ENCODE assay signal across 9 cellular contexts in the genomic region with DNA sequence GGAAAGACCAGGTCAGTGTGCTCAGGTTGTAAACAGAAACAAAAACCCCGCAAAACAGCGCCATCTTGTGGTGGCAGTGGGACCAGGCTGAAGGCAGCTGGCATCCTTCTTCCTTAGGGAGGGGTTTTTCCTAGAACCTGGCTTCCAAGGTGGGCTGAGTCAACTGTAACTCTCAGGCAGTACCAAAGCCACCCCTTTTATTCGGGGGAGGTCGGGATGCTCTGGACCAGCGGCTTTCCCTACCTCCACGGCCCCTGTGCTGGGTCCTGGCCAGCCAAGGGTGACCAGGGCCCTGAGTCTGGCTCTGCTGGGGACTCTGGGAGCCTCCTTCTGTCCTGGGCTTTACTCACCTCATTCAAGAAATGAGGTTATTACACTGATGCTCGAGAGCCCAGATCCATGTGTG.
DNase-seq lines count a peak whose midpoint lies in the region; ATAC-seq and TF ChIP-seq lines count a peak whose summit lies in the region.
"Had no signal": no experiment of that assay in that cellular context is flagged by ENCODE, and none has a peak within 500 bp of the region (broad histone marks: within the 10 kb centered on the region; RNA-seq: fewer than 3 reads in every experiment).

No MANE protein-coding gene starts in this region.

- intact Hi-C loops in natural killer cell (cut with micrococcal nuclease) = no loop called here

- H3K4me3 Mint-ChIP-seq in natural killer cell = no peak overlapping the region
- H3K4me3 Mint-ChIP-seq in stimulated activated naive CD8-positive, alpha-beta T cell treated with anti-CD3 and anti-CD28 coated beads, Interleukin-15, amount 100 ng/mL, for 72 hours = no peak overlapping the region
- H3K4me3 Mint-ChIP-seq: IgD-negative memory B cell had no signal

- H3K4me1 Mint-ChIP-seq in natural killer cell = peaks cover 0 to 8% of the 10 kb centered on the region in 2 donors
- H3K4me1 Mint-ChIP-seq in stimulated activated naive CD8-positive, alpha-beta T cell treated with anti-CD3 and anti-CD28 coated beads, Interleukin-15, amount 100 ng/mL, for 72 hours = peaks cover 4% of the 10 kb centered on the region

- H3K27ac Mint-ChIP-seq in natural killer cell = no peak overlapping the region
- H3K27ac Mint-ChIP-seq in stimulated activated naive CD8-positive, alpha-beta T cell treated with anti-CD3 and anti-CD28 coated beads, Interleukin-15, amount 100 ng/mL, for 72 hours = no peak overlapping the region
- H3K27ac Mint-ChIP-seq: IgD-negative memory B cell had no signal

- no peaks in the 10 kb centered on the region for H3K4me1 ChIP-seq in HEK293 (ENCODE audit: control insufficient read depth, insufficient read depth, low read length)

- TF ChIP-seq POLR2A in erythroblast (IDR thresholded peaks at IDR 0.05; ENCODE audit: low read length) = no peak

- no peaks in the 10 kb centered on the region for H3K9me3 ChIP-seq in HEK293 (ENCODE audit: control insufficient read depth, insufficient read depth, low read depth, low read length)

- no peaks in the 10 kb centered on the region for H3K9me3 Mint-ChIP-seq in natural killer cell
- no peaks in the 10 kb centered on the region for H3K9me3 Mint-ChIP-seq in stimulated activated naive CD8-positive, alpha-beta T cell treated with anti-CD3 and anti-CD28 coated beads, Interleukin-15, amount 100 ng/mL, for 72 hours
- H3K9me3 Mint-ChIP-seq: IgD-negative memory B cell had no signal

- no peak overlapping the region for H3K27ac ChIP-seq in HEK293 (ENCODE audit: extremely low read depth, low read depth, low read length)

- ATAC-seq in natural killer cell (peak; percentile 33 to 71 (median 34)), GM19351 (IDR thresholded peaks at IDR 0.05; ENCODE audit: unreplicated experiment) (no peak)
- ATAC-seq in stimulated activated naive CD8-positive, alpha-beta T cell treated with anti-CD3 and anti-CD28 coated beads, Interleukin-15, amount 100 ng/mL, for 72 hours = peak; percentile 74

- H3K36me3 Mint-ChIP-seq in natural killer cell = no peaks in the 10 kb centered on the region
- H3K36me3 Mint-ChIP-seq: IgD-negative memory B cell had no signal

- POLR2A ChIA-PET in HEK293 (lab: Yijun Ruan, JAX) = no interaction called here

- no peak overlapping the region for H3K4me3 ChIP-seq in HEK293 (ENCODE audit: low read depth, low read length)

- H3K27me3 Mint-ChIP-seq in natural killer cell (ENCODE audit: low read depth in 2 of 2) = peaks cover 6 to 11% of the 10 kb centered on the region in 2 donors
- H3K27me3 Mint-ChIP-seq in stimulated activated naive CD8-positive, alpha-beta T cell treated with anti-CD3 and anti-CD28 coated beads, Interleukin-15, amount 100 ng/mL, for 72 hours = peaks cover 50% of the 10 kb centered on the region

- H3K36me3 ChIP-seq in HEK293 (ENCODE audit: control insufficient read depth in 2 of 2, insufficient read depth in 1 of 2, low read length in 2 of 2) = no peaks in the 10 kb centered on the region

- DNase-seq in C1 segment of cervical spinal cord (lab: John Stamatoyannopoulos, UW) (peak in 9 of 14 donors; percentile 2 to 50 (median 13)), NOMO-1 treated with DMSO at 0.1 percent for 48 hours (lab: John Stamatoyannopoulos, UW; ENCODE audit: unreplicated experiment) (peak; percentile 31), erythroblast (lab: John Stamatoyannopoulos, UW) (peak; percentile 62 to 80), natural killer cell (peak; percentile 50)
- peak; percentile 64 for DNase-seq in activated CD8-positive, alpha-beta memory T cell treated with anti-CD3 and anti-CD28 coated beads, Interleukin-2, amount 50 U/mL, for 4 hours
- peak; percentile 51 to 54 for DNase-seq in stimulated activated naive CD8-positive, alpha-beta T cell treated with anti-CD3 and anti-CD28 coated beads, Interleukin-15, amount 100 ng/mL, for 72 hours

- TF ChIP-seq CTCF in HEK293 (tag by site-specific recombination; IDR thresholded peaks at IDR 0.05) (no peak; the same call in 1 of the 2 replicates), natural killer cell (IDR thresholded peaks at IDR 0.05) (peak; percentile 85)

- CTCF ChIA-PET in HEK293 (lab: Yijun Ruan, JAX) = interaction anchor here (0.5 to 3.9 kb wide), 21 partner anchors 13 to 902 kb away, joined by 3 to 20 read pairs (median 4); no protein-coding TSS in a partner anchor

TF ChIP-seq in HEK293, 187 proteins besides CTCF, POLR2A, EP300 and RAD21:
- TF ChIP-seq ZNF221 (tag by site-specific recombination; IDR thresholded peaks at IDR 0.05; ENCODE audit: borderline replicate concordance) (no peak), KLF16 (tag by site-specific recombination; IDR thresholded peaks at IDR 0.05) (no peak), ZBTB17 (tag by site-specific recombination; IDR thresholded peaks at IDR 0.05) (peak; percentile 62), ZBTB20 (tag by site-specific recombination; IDR thresholded peaks at IDR 0.05) (no peak), ZEB2 (tag by site-specific recombination; IDR thresholded peaks at IDR 0.05) (peak; percentile 50; the same call in 1 of the 2 replicates), ZNF335 (tag by site-specific recombination; conservative IDR thresholded peaks at IDR 0.05) (peak; percentile 72), ZNF555 (tag by site-specific recombination; conservative IDR thresholded peaks at IDR 0.05) (no peak), ZFP3 (tag by site-specific recombination; IDR thresholded peaks at IDR 0.05; ENCODE audit: low read depth) (no peak), ZNF654 (tag by site-specific recombination; IDR thresholded peaks at IDR 0.05; ENCODE audit: low read depth) (peak; percentile 65), ZNF311 (tag by site-specific recombination; IDR thresholded peaks at IDR 0.05; ENCODE audit: borderline replicate concordance) (no peak), KLF7 (tag by site-specific recombination; IDR thresholded peaks at IDR 0.05; ENCODE audit: borderline replicate concordance) (no peak), ZNF777 (tag by site-specific recombination; IDR thresholded peaks at IDR 0.05; ENCODE audit: borderline replicate concordance) (no peak), ZNF558 (tag by site-specific recombination; IDR thresholded peaks at IDR 0.05) (no peak), ZBTB7A (tag by site-specific recombination; IDR thresholded peaks at IDR 0.05; ENCODE audit: low read depth) (no peak), SP7 (tag by site-specific recombination; IDR thresholded peaks at IDR 0.05) (no peak), ZNF2 (tag by site-specific recombination; IDR thresholded peaks at IDR 0.05) (0 out of 2 replicates have a peak, but pooled peaks have one; percentile 22), KLF1 (tag by site-specific recombination; IDR thresholded peaks at IDR 0.05) (no peak)
- TF ChIP-seq, protein P1, sequence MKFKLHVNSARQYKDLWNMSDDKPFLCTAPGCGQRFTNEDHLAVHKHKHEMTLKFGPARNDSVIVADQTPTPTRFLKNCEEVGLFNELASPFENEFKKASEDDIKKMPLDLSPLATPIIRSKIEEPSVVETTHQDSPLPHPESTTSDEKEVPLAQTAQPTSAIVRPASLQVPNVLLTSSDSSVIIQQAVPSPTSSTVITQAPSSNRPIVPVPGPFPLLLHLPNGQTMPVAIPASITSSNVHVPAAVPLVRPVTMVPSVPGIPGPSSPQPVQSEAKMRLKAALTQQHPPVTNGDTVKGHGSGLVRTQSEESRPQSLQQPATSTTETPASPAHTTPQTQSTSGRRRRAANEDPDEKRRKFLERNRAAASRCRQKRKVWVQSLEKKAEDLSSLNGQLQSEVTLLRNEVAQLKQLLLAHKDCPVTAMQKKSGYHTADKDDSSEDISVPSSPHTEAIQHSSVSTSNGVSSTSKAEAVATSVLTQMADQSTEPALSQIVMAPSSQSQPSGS (tag by site-specific recombination; IDR thresholded peaks at IDR 0.05; ENCODE audit: low read depth) = no peak
- TF ChIP-seq, protein P2, sequence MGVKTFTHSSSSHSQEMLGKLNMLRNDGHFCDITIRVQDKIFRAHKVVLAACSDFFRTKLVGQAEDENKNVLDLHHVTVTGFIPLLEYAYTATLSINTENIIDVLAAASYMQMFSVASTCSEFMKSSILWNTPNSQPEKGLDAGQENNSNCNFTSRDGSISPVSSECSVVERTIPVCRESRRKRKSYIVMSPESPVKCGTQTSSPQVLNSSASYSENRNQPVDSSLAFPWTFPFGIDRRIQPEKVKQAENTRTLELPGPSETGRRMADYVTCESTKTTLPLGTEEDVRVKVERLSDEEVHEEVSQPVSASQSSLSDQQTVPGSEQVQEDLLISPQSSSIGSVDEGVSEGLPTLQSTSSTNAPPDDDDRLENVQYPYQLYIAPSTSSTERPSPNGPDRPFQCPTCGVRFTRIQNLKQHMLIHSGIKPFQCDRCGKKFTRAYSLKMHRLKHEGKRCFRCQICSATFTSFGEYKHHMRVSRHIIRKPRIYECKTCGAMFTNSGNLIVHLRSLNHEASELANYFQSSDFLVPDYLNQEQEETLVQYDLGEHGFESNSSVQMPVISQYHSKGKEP (tag by site-specific recombination; IDR thresholded peaks at IDR 0.05) = no peak
TF ChIP-seq in HEK293: peak in this region for 5.

Comparison
In these comparisons a context has a peak if more than half of its experiments do, and no peak if none do; other contexts are left out.
1. DNase-seq: peak in every context shown above with its lines; median percentile 71 in erythroblast; 64 in activated CD8-positive, alpha-beta memory T cell treated with anti-CD3 and anti-CD28 coated beads, Interleukin-2, amount 50 U/mL, for 4 hours; 52 in stimulated activated naive CD8-positive, alpha-beta T cell treated with anti-CD3 and anti-CD28 coated beads, Interleukin-15, amount 100 ng/mL, for 72 hours; 50 in natural killer cell; 31 in NOMO-1 treated with DMSO at 0.1 percent for 48 hours; 13 in C1 segment of cervical spinal cord.